31 cellular contexts compared by ENCODE assay signal in genomic region chr1:155072531-155073289, GRCh38. TPM values are rescaled to one million over a fixed set of nuclear protein-coding genes. Genes with fewer than 3 reads are reported as not detected.
A peak's percentile ranks its signal among the peaks of the same experiment; 100 is the strongest.
DNase-seq lines count a peak whose midpoint lies in the region; ATAC-seq, FAIRE-seq and TF ChIP-seq lines count a peak whose summit lies in the region.
"Had no signal": no experiment of that assay in that cellular context is flagged by ENCODE, and none has a peak within 500 bp of the region (broad histone marks: within the 10 kb centered on the region; RNA-seq: fewer than 3 reads in every experiment).

No MANE protein-coding gene starts in this region.

- H3K9ac ChIP-seq in HepG2 (ENCODE audit: insufficient read depth, low read depth, low read length): no peak overlapping the region
- no peak overlapping the region for H3K9ac ChIP-seq in trophoblast cell (ENCODE audit: low read length)

- no peak overlapping the region for H2BK12ac ChIP-seq in trophoblast cell (ENCODE audit: low read length)

- no peak overlapping the region for H2AK5ac ChIP-seq in trophoblast cell (ENCODE audit: low read length)

- TF ChIP-seq POLR2A in heart left ventricle (IDR thresholded peaks at IDR 0.05): no peak
- TF ChIP-seq POLR2A in HepG2 (IDR thresholded peaks at IDR 0.05; ENCODE audit: insufficient read depth in 1 of 2, low read depth in 2 of 2, low read length in 2 of 2): no peak
- TF ChIP-seq POLR2A in spleen (IDR thresholded peaks at IDR 0.05): no peak

- CTCF ChIA-PET in RWPE1 (lab: Yijun Ruan, JAX): interaction anchor here (0.9 to 1.2 kb wide), 4 partner anchors 12 to 27 kb away, joined by 3 to 4 read pairs (median 3); no protein-coding TSS in a partner anchor
- CTCF ChIA-PET in HepG2 (lab: Yijun Ruan, JAX; ENCODE audit: low intra/inter-chr PET ratio, low total read pairs): no interaction called here

- H2AFZ ChIP-seq in HepG2 (ENCODE audit: low read length) (no peak overlapping the region), trophoblast cell (ENCODE audit: insufficient read depth, low read length, poor library complexity) (no peak overlapping the region)

- no peaks in the 10 kb centered on the region for H3K27me3 ChIP-seq in heart left ventricle
- H3K27me3 ChIP-seq in HepG2 (ENCODE audit: control insufficient read depth in 1 of 2, insufficient read depth in 2 of 2, low read length in 2 of 2): peaks cover 5 to 57% of the 10 kb centered on the region in 2 experiments
- no peaks in the 10 kb centered on the region for H3K27me3 ChIP-seq in spleen (replicated peaks in 1 of 7)
- H3K27me3 ChIP-seq in trophoblast cell (ENCODE audit: insufficient read depth, low read length): peaks cover 21% of the 10 kb centered on the region
- H3K27me3 ChIP-seq: pancreas had no signal

- no peak overlapping the region for H4K91ac ChIP-seq in trophoblast cell (ENCODE audit: low read depth, low read length)

- H3K4me3 ChIP-seq in heart left ventricle (no peak overlapping the region), HepG2 (replicated peaks in 1 of 3; ENCODE audit: insufficient read depth in 1 of 3, low read depth in 2 of 3, low read length in 3 of 3) (no peak overlapping the region), spleen (no peak overlapping the region), trophoblast cell (ENCODE audit: low read depth, low read length) (no peak overlapping the region)
- H3K4me3 ChIP-seq: cardiac muscle cell, coronary artery, pancreas had no signal

- H3K14ac ChIP-seq in trophoblast cell (ENCODE audit: low read length): no peak overlapping the region

- H3K4me2 ChIP-seq in HepG2 (ENCODE audit: low read depth, low read length) (no peak overlapping the region), trophoblast cell (ENCODE audit: low read length) (no peak overlapping the region)

- H3K4me1 ChIP-seq in heart left ventricle: peaks cover 0 to 21% (median 13%) of the 10 kb centered on the region in 12 donors
- H3K4me1 ChIP-seq in HepG2 (ENCODE audit: insufficient read depth, low read length): peaks cover 21% of the 10 kb centered on the region
- H3K4me1 ChIP-seq in spleen: peaks cover 14 to 35% (median 23%) of the 10 kb centered on the region in 6 donors
- H3K4me1 ChIP-seq in trophoblast cell (ENCODE audit: control insufficient read depth in 1 of 2, insufficient read depth in 2 of 2, low read length in 2 of 2): peaks cover 4 to 10% of the 10 kb centered on the region in 2 experiments

- H4K20me1 ChIP-seq in HepG2 (ENCODE audit: insufficient read depth, low read length): no peaks in the 10 kb centered on the region

- no peak overlapping the region for H2BK5ac ChIP-seq in trophoblast cell (ENCODE audit: low read depth, low read length, poor library complexity)

- H2BK120ac ChIP-seq in trophoblast cell (ENCODE audit: insufficient read depth, low read length, poor library complexity): no peak overlapping the region

- no TSS peak for BruUV-seq in HepG2 (replicated peaks; lab: Mats Ljungman, UMichigan)

- no peak overlapping the region for H4K8ac ChIP-seq in trophoblast cell (ENCODE audit: low read depth, low read length)

- ATAC-seq in Right ventricle myocardium inferior (no peak), heart left ventricle (no peak), HepG2 (no peak), sciatic nerve (no peak)
- ATAC-seq: effector memory CD8-positive, alpha-beta T cell; pancreas; right cardiac atrium; stimulated activated memory B cell treated with anti-CD40 and anti-IgM and Interleukin-4, amounts not matched to agents 10 μg/mL and 1 μg/mL and 100 μg/mL, for 72 hours had no signal

- H3K36me3 ChIP-seq in heart left ventricle (peaks cover 0 to 6% (median 0%) of the 10 kb centered on the region in 9 donors), HepG2 (replicated peaks in 1 of 2; ENCODE audit: control insufficient read depth in 1 of 2, insufficient read depth in 2 of 2, low read length in 2 of 2) (peaks cover 3 to 4% of the 10 kb centered on the region in 2 experiments; a peak in 3 of 5 replicates), spleen (peaks cover 0 to 19% (median 5%) of the 10 kb centered on the region in 6 donors), trophoblast cell (ENCODE audit: control insufficient read depth in 1 of 2, insufficient read depth in 2 of 2, low read length in 2 of 2) (peaks cover 12% of the 10 kb centered on the region in 2 experiments)
- H3K36me3 ChIP-seq: cardiac muscle cell, pancreas had no signal

- no peak overlapping the region for H3K27ac ChIP-seq in heart left ventricle
- H3K27ac ChIP-seq in RWPE1: peak overlapping the region; percentile 85
- H3K27ac ChIP-seq in HepG2 (ENCODE audit: extremely low read length, insufficient read depth, low read length): no peak overlapping the region
- no peak overlapping the region for H3K27ac ChIP-seq in spleen
- H3K27ac ChIP-seq in trophoblast cell (ENCODE audit: low read depth, low read length): no peak overlapping the region
- H3K27ac ChIP-seq: cardiac muscle cell, coronary artery, pancreas had no signal

- intact Hi-C loops in Right ventricle myocardium inferior (cut with DNase I): no loop called here
- intact Hi-C loops in heart left ventricle (cut with DNase I): no loop called here
- intact Hi-C loops in HepG2 (cut with micrococcal nuclease; ENCODE audit: unreplicated experiment): no loop called here
- intact Hi-C loops in spleen (cut with DNase I; ENCODE audit: low total_unique reads): no loop called here
- intact Hi-C loops in sciatic nerve (cut with DNase I): no loop called here

- TF ChIP-seq CTCF in heart left ventricle (IDR thresholded peaks at IDR 0.05) (no peak), RWPE1 (conservative IDR thresholded peaks at IDR 0.05; ENCODE audit: low read depth) (no peak), HepG2 (CRISPR knock-in tag; IDR thresholded peaks at IDR 0.05) (no peak), spleen (IDR thresholded peaks at IDR 0.05 in 8 of 11, conservative IDR thresholded peaks at IDR 0.05 in 3 of 11) (no peak)

- DNase-seq in Right ventricle myocardium inferior (ENCODE audit: missing footprints) (peak; percentile 4), heart left ventricle (no peak), RWPE1 (ENCODE audit: low spot score) (no peak), HepG2 (ENCODE audit: low spot score) (no peak), spleen (peak; percentile 44), sciatic nerve (ENCODE audit: low spot score) (no peak), trophoblast cell (no peak), putamen (ENCODE audit: low spot score) (no peak)
- DNase-seq: ACHN; activated CD4-positive, alpha-beta T cell treated with anti-CD3 and anti-CD28 coated beads, Interleukin-2, amount 50 U/mL, for 1 hour; activated CD8-positive, alpha-beta memory T cell treated with anti-CD3 and anti-CD28 coated beads, Interleukin-2, amount 50 U/mL, for 4 hours; anterior cingulate cortex; C1 segment of cervical spinal cord; Caco-2; effector memory CD8-positive, alpha-beta T cell; foreskin fibroblast; GDM1; HCEC 1CT; KG1; MV-4-11; NCI-H2107; NCI-H446 treated with DMSO at 0.1 percent for 48 hours; stimulated activated CD4-positive, alpha-beta T cell treated with anti-CD3 and anti-CD28 coated beads, Interleukin-4, amount 100 ng/mL, for 4 hours; T-helper 9 cell had no signal

- H3K79me2 ChIP-seq in HepG2 (ENCODE audit: insufficient read depth, low read length) (no peaks in the 10 kb centered on the region), trophoblast cell (ENCODE audit: control insufficient read depth, insufficient read depth, low read length, poor library complexity) (no peaks in the 10 kb centered on the region)

- TF ChIP-seq RAD21 in HepG2 (CRISPR knock-in tag; IDR thresholded peaks at IDR 0.05): no peak

- H3K4ac ChIP-seq in trophoblast cell (ENCODE audit: low read depth, low read length): no peak overlapping the region

- POLR2A ChIA-PET in RWPE1 (lab: Yijun Ruan, JAX; ENCODE audit: low non-redundant PET) (no interaction called here), HepG2 (lab: Yijun Ruan, JAX) (no interaction called here)

- TF ChIP-seq EP300 in HepG2 (IDR thresholded peaks at IDR 0.05; ENCODE audit: low read depth in 2 of 2, low read length in 2 of 2): no peak
- TF ChIP-seq EP300 in HepG2 (CRISPR knock-in tag; IDR thresholded peaks at IDR 0.05; ENCODE audit: borderline replicate concordance): no peak

- no peaks in the 10 kb centered on the region for H3K9me3 ChIP-seq in heart left ventricle
- H3K9me3 ChIP-seq in HepG2 (ENCODE audit: low read length): no peaks in the 10 kb centered on the region
- no peaks in the 10 kb centered on the region for H3K9me3 ChIP-seq in spleen
- H3K9me3 ChIP-seq in trophoblast cell (ENCODE audit: insufficient read depth, low read depth, low read length): peaks cover 5% of the 10 kb centered on the region
- H3K9me3 ChIP-seq: Caco-2, pancreas had no signal

- no peak overlapping the region for H4K12ac ChIP-seq in trophoblast cell (ENCODE audit: low read depth, low read length)

- H3K23ac ChIP-seq in trophoblast cell (ENCODE audit: low read length): no peak overlapping the region

- H3K79me1 ChIP-seq in trophoblast cell (ENCODE audit: low read length): no peaks in the 10 kb centered on the region

- in situ Hi-C loops in HepG2 (cut with HindIII; ENCODE audit: extremely low pct_ligation_motif_present, low pct_unique_long_range_greater_than_20kb): no loop called here

- no peak for FAIRE-seq in HepG2 (lab: Jason Lieb, UNC)
- FAIRE-seq: pancreas had no signal

- H3K18ac ChIP-seq in trophoblast cell (ENCODE audit: low read length): no peak overlapping the region

- WGBS in heart left ventricle, 4 donors: 64 to 76% (median 69%) methylated on average over 7 of the region's 7 CpGs
- WGBS in HepG2 (ENCODE audit: low lambda C conversion rate): 32% methylated on average over 7 of the region's 7 CpGs
- WGBS in spleen, 5 donors: 59 to 75% (median 70%) methylated on average over 7 of the region's 7 CpGs
- no CpG with 5 or more reads among the region's 7 CpGs for WGBS in trophoblast cell (ENCODE audit: extremely low coverage, insufficient coverage, insufficient read length)

RNA-seq across cellular contexts. Expression of gene EFNA3, which starts 5.9 kb away (rescaled TPM):
- total RNA-seq in Right ventricle myocardium inferior (1.1 TPM), heart left ventricle (1 to 10 TPM in 2 of 9 donors, under 1 TPM in 7; 0.20 to 2.4 (median 0.61) TPM), HepG2 (2016; rRNA removed; fragmentation: Illumina TruSeq; extraction: Trizol) (1.0 and 1.6 TPM in 2 replicates), spleen (1 to 10 TPM in 6 of 7 donors, not detected in 1; 1.6 to 4.3 (median 2.4) TPM), sciatic nerve (2.4 TPM)
- polyA plus RNA-seq in heart left ventricle (1 to 10 TPM in 1 of 2 donors, under 1 TPM in 1; 0.61 to 1.9 TPM), HepG2 (2011; rRNA removed) (5.7 and 6.8 TPM in 2 replicates), spleen (1 to 10 TPM; 1.4 to 2.0 (median 1.7) TPM)
- total RNA-seq in HepG2 (2016; cell fraction: cytosol; rRNA removed; fragmentation: Illumina TruSeq; extraction: Trizol; ENCODE audit: low read depth): 0.62 and 0.71 TPM in 2 replicates
- total RNA-seq in HepG2 (2016; cell fraction: insoluble cytoplasmic fraction; rRNA removed; fragmentation: Illumina TruSeq; extraction: Trizol): 1.1 and 1.4 TPM in 2 replicates
- 1.1 TPM in 2 replicates for total RNA-seq in HepG2 (2016; cell fraction: membrane; rRNA removed; fragmentation: Illumina TruSeq; extraction: Trizol)
- 0.22 and 0.34 TPM in 2 replicates for total RNA-seq in HepG2 (2016; cell fraction: nucleus; rRNA removed; fragmentation: Illumina TruSeq; extraction: Trizol)
- 3.6 and 6.1 TPM in 2 replicates for polyA plus RNA-seq in HepG2 (2011; cell fraction: cytosol; rRNA removed)
- polyA plus RNA-seq in HepG2 (2011; cell fraction: nucleus; rRNA removed): 6.0 and 6.7 TPM in 2 replicates
- polyA plus RNA-seq in HepG2 (2012): 4.7 and 5.0 TPM in 2 replicates
- 0.71 and 0.87 TPM in 2 replicates for polyA plus RNA-seq in HepG2 (2016; cell fraction: cytosol; fragmentation: Illumina TruSeq; extraction: Trizol; ENCODE audit: low read depth)
- polyA plus RNA-seq in HepG2 (2016; cell fraction: insoluble cytoplasmic fraction; fragmentation: Illumina TruSeq; extraction: Trizol; ENCODE audit: low read depth): 1.6 and 1.7 TPM in 2 replicates
- polyA plus RNA-seq in HepG2 (2016; cell fraction: membrane; fragmentation: Illumina TruSeq; extraction: Trizol; ENCODE audit: low read depth): 0.94 and 1.0 TPM in 2 replicates
- polyA plus RNA-seq in HepG2 (2016; cell fraction: nucleus; fragmentation: Illumina TruSeq; extraction: Trizol; ENCODE audit: insufficient read depth, low read depth): 1.4 and 2.1 TPM in 2 replicates
- polyA minus RNA-seq in HepG2 (2011; rRNA and poly(A)+ RNA removed; ENCODE audit: low replicate concordance): 8.7 and 10.6 TPM in 2 replicates
- 1.8 and 2.5 TPM in 2 replicates for polyA minus RNA-seq in HepG2 (2011; cell fraction: cytosol; rRNA and poly(A)+ RNA removed)
- polyA minus RNA-seq in HepG2 (2011; cell fraction: nucleus; rRNA and poly(A)+ RNA removed): 1.2 TPM in 1 of 2 replicates, not detected in the other
- polyA plus RNA-seq in trophoblast cell (2013): 2.5 and 2.7 TPM in 2 replicates

RNA-seq across cellular contexts. Expression of gene EFNA4, which starts 9.2 kb away (rescaled TPM):
- total RNA-seq in Right ventricle myocardium inferior: 2.1 TPM
- 1 to 10 TPM; 1.1 to 3.3 (median 2.2) TPM for total RNA-seq in heart left ventricle
- 1 to 10 TPM; 2.0 to 4.8 TPM for polyA plus RNA-seq in heart left ventricle
- total RNA-seq in HepG2 (2016; rRNA removed; fragmentation: Illumina TruSeq; extraction: Trizol): 9.3 and 17.2 TPM in 2 replicates
- 7.3 and 8.5 TPM in 2 replicates for total RNA-seq in HepG2 (2016; cell fraction: cytosol; rRNA removed; fragmentation: Illumina TruSeq; extraction: Trizol; ENCODE audit: low read depth)
- total RNA-seq in HepG2 (2016; cell fraction: insoluble cytoplasmic fraction; rRNA removed; fragmentation: Illumina TruSeq; extraction: Trizol): 11.0 and 17.1 TPM in 2 replicates
- total RNA-seq in HepG2 (2016; cell fraction: membrane; rRNA removed; fragmentation: Illumina TruSeq; extraction: Trizol): 8.8 and 11.0 TPM in 2 replicates
- total RNA-seq in HepG2 (2016; cell fraction: nucleus; rRNA removed; fragmentation: Illumina TruSeq; extraction: Trizol): 11.6 and 14.7 TPM in 2 replicates
- 12.0 and 13.9 TPM in 2 replicates for polyA plus RNA-seq in HepG2 (2011; rRNA removed)
- 10.6 and 13.8 TPM in 2 replicates for polyA plus RNA-seq in HepG2 (2011; cell fraction: cytosol; rRNA removed)
- polyA plus RNA-seq in HepG2 (2011; cell fraction: nucleus; rRNA removed): 8.4 and 8.6 TPM in 2 replicates
- 6.5 and 7.0 TPM in 2 replicates for polyA plus RNA-seq in HepG2 (2012)
- 3.8 and 4.4 TPM in 2 replicates for polyA plus RNA-seq in HepG2 (2016; cell fraction: cytosol; fragmentation: Illumina TruSeq; extraction: Trizol; ENCODE audit: low read depth)
- 9.8 and 11.5 TPM in 2 replicates for polyA plus RNA-seq in HepG2 (2016; cell fraction: insoluble cytoplasmic fraction; fragmentation: Illumina TruSeq; extraction: Trizol; ENCODE audit: low read depth)
- 5.1 and 5.2 TPM in 2 replicates for polyA plus RNA-seq in HepG2 (2016; cell fraction: membrane; fragmentation: Illumina TruSeq; extraction: Trizol; ENCODE audit: low read depth)
- 25.7 and 27.9 TPM in 2 replicates for polyA plus RNA-seq in HepG2 (2016; cell fraction: nucleus; fragmentation: Illumina TruSeq; extraction: Trizol; ENCODE audit: insufficient read depth, low read depth)
- 11.1 and 12.4 TPM in 2 replicates for polyA minus RNA-seq in HepG2 (2011; rRNA and poly(A)+ RNA removed; ENCODE audit: low replicate concordance)
- 4.8 and 5.1 TPM in 2 replicates for polyA minus RNA-seq in HepG2 (2011; cell fraction: cytosol; rRNA and poly(A)+ RNA removed)
- 2.4 and 3.6 TPM in 2 replicates for polyA minus RNA-seq in HepG2 (2011; cell fraction: nucleus; rRNA and poly(A)+ RNA removed)
- 1 to 10 TPM; 4.6 to 7.7 (median 6.0) TPM for total RNA-seq in spleen
- 1 to 10 TPM; 7.3 to 9.5 (median 8.7) TPM for polyA plus RNA-seq in spleen
- total RNA-seq in sciatic nerve: 3.1 TPM
- polyA plus RNA-seq in trophoblast cell (2013): 16.4 and 16.6 TPM in 2 replicates

RNA-seq across cellular contexts. Expression of gene ADAM15, which starts 21.6 kb away (rescaled TPM):
- 101 TPM for total RNA-seq in Right ventricle myocardium inferior
- total RNA-seq in heart left ventricle: 100 to 1,000 TPM in 3 of 9 donors, 10 to 100 TPM in 6; 55.8 to 199 (median 67.5) TPM
- polyA plus RNA-seq in heart left ventricle: 100 to 1,000 TPM; 112 to 113 TPM
- total RNA-seq in HepG2 (2016; rRNA removed; fragmentation: Illumina TruSeq; extraction: Trizol): 12.3 and 25.6 TPM in 2 replicates
- total RNA-seq in HepG2 (2016; cell fraction: cytosol; rRNA removed; fragmentation: Illumina TruSeq; extraction: Trizol; ENCODE audit: low read depth): 9.4 and 10.0 TPM in 2 replicates
- total RNA-seq in HepG2 (2016; cell fraction: insoluble cytoplasmic fraction; rRNA removed; fragmentation: Illumina TruSeq; extraction: Trizol): 11.8 and 25.5 TPM in 2 replicates
- total RNA-seq in HepG2 (2016; cell fraction: membrane; rRNA removed; fragmentation: Illumina TruSeq; extraction: Trizol): 12.6 and 15.4 TPM in 2 replicates
- total RNA-seq in HepG2 (2016; cell fraction: nucleus; rRNA removed; fragmentation: Illumina TruSeq; extraction: Trizol): 22.9 and 27.4 TPM in 2 replicates
- polyA plus RNA-seq in HepG2 (2011; rRNA removed): 17.9 and 24.0 TPM in 2 replicates
- polyA plus RNA-seq in HepG2 (2011; cell fraction: cytosol; rRNA removed): 12.5 and 21.6 TPM in 2 replicates
- polyA plus RNA-seq in HepG2 (2011; cell fraction: nucleus; rRNA removed): 100 and 115 TPM in 2 replicates
- 14.8 and 20.2 TPM in 2 replicates for polyA plus RNA-seq in HepG2 (2012)
- polyA plus RNA-seq in HepG2 (2016; cell fraction: cytosol; fragmentation: Illumina TruSeq; extraction: Trizol; ENCODE audit: low read depth): 8.0 and 8.2 TPM in 2 replicates
- polyA plus RNA-seq in HepG2 (2016; cell fraction: insoluble cytoplasmic fraction; fragmentation: Illumina TruSeq; extraction: Trizol; ENCODE audit: low read depth): 10.2 and 14.0 TPM in 2 replicates
- 11.2 and 16.1 TPM in 2 replicates for polyA plus RNA-seq in HepG2 (2016; cell fraction: membrane; fragmentation: Illumina TruSeq; extraction: Trizol; ENCODE audit: low read depth)
- 65.2 and 66.0 TPM in 2 replicates for polyA plus RNA-seq in HepG2 (2016; cell fraction: nucleus; fragmentation: Illumina TruSeq; extraction: Trizol; ENCODE audit: insufficient read depth, low read depth)
- 69.0 and 416 TPM in 2 replicates for polyA minus RNA-seq in HepG2 (2011; rRNA and poly(A)+ RNA removed; ENCODE audit: low replicate concordance)
- 13.6 and 23.7 TPM in 2 replicates for polyA minus RNA-seq in HepG2 (2011; cell fraction: cytosol; rRNA and poly(A)+ RNA removed)
- 19.4 and 22.5 TPM in 2 replicates for polyA minus RNA-seq in HepG2 (2011; cell fraction: nucleus; rRNA and poly(A)+ RNA removed)
- 100 to 1,000 TPM in 2 of 7 donors, 10 to 100 TPM in 5; 70.8 to 205 (median 84.6) TPM for total RNA-seq in spleen
- 100 to 1,000 TPM in 2 of 3 donors, 10 to 100 TPM in 1; 76.4 to 313 (median 286) TPM for polyA plus RNA-seq in spleen
- 147 TPM for total RNA-seq in sciatic nerve
- polyA plus RNA-seq in trophoblast cell (2013): 16.6 and 17.0 TPM in 2 replicates

RNA-seq across cellular contexts. Expression of gene DCST1, which starts 39.1 kb away (rescaled TPM):
- total RNA-seq in Right ventricle myocardium inferior (not detected), heart left ventricle (not detected), HepG2 (2016; rRNA removed; fragmentation: Illumina TruSeq; extraction: Trizol) (not detected in 2 replicates), spleen (not detected), sciatic nerve (0.31 TPM)
- polyA plus RNA-seq in heart left ventricle (not detected), HepG2 (2011; rRNA removed) (0.04 TPM in 1 of 2 replicates, not detected in the other), spleen (not detected)
- total RNA-seq in HepG2 (2016; cell fraction: cytosol; rRNA removed; fragmentation: Illumina TruSeq; extraction: Trizol; ENCODE audit: low read depth): not detected in 2 replicates
- not detected in 2 replicates for total RNA-seq in HepG2 (2016; cell fraction: insoluble cytoplasmic fraction; rRNA removed; fragmentation: Illumina TruSeq; extraction: Trizol)
- not detected in 2 replicates for total RNA-seq in HepG2 (2016; cell fraction: membrane; rRNA removed; fragmentation: Illumina TruSeq; extraction: Trizol)
- total RNA-seq in HepG2 (2016; cell fraction: nucleus; rRNA removed; fragmentation: Illumina TruSeq; extraction: Trizol): not detected in 2 replicates
- not detected in 2 replicates for polyA plus RNA-seq in HepG2 (2011; cell fraction: cytosol; rRNA removed)
- 0.19 and 0.24 TPM in 2 replicates for polyA plus RNA-seq in HepG2 (2011; cell fraction: nucleus; rRNA removed)
- not detected in 2 replicates for polyA plus RNA-seq in HepG2 (2012)
- not detected in 2 replicates for polyA plus RNA-seq in HepG2 (2016; cell fraction: cytosol; fragmentation: Illumina TruSeq; extraction: Trizol; ENCODE audit: low read depth)
- polyA plus RNA-seq in HepG2 (2016; cell fraction: insoluble cytoplasmic fraction; fragmentation: Illumina TruSeq; extraction: Trizol; ENCODE audit: low read depth): not detected in 2 replicates
- polyA plus RNA-seq in HepG2 (2016; cell fraction: membrane; fragmentation: Illumina TruSeq; extraction: Trizol; ENCODE audit: low read depth): not detected in 2 replicates
- not detected in 2 replicates for polyA plus RNA-seq in HepG2 (2016; cell fraction: nucleus; fragmentation: Illumina TruSeq; extraction: Trizol; ENCODE audit: insufficient read depth, low read depth)
- not detected in 2 replicates for polyA minus RNA-seq in HepG2 (2011; rRNA and poly(A)+ RNA removed; ENCODE audit: low replicate concordance)
- polyA minus RNA-seq in HepG2 (2011; cell fraction: cytosol; rRNA and poly(A)+ RNA removed): not detected in 2 replicates
- not detected in 2 replicates for polyA minus RNA-seq in HepG2 (2011; cell fraction: nucleus; rRNA and poly(A)+ RNA removed)
- polyA plus RNA-seq in trophoblast cell (2013): 0.22 and 0.26 TPM in 2 replicates
- total RNA-seq: activated T-helper 1 cell treated with anti-CD3 and anti-CD28 coated beads, Interleukin-12 subunit alpha, Interleukin-12 subunit beta, Interleukin-2, Interleukin-4 antibody, amounts not matched to agents 30 ng/mL and 10 ng/mL and 1 ng/mL, durations not matched to agents 14 hours and 24 hours and 36 hours; Caco-2; cardiac muscle cell; right cardiac atrium; urinary bladder had no signal
- polyA plus RNA-seq: pancreas, right cardiac atrium, urinary bladder had no signal

RNA-seq across cellular contexts. Expression of gene DCST2, which starts 39.1 kb away (rescaled TPM):
- total RNA-seq in Right ventricle myocardium inferior (0.35 TPM), heart left ventricle (under 1 TPM in 8 of 9 donors, not detected in 1; 0.14 to 0.62 (median 0.35) TPM), HepG2 (2016; rRNA removed; fragmentation: Illumina TruSeq; extraction: Trizol) (not detected in 2 replicates), spleen (1 to 10 TPM in 2 of 7 donors, under 1 TPM in 4, not detected in 1; 0.54 to 4.1 (median 0.71) TPM), sciatic nerve (5.5 TPM)
- polyA plus RNA-seq in heart left ventricle (under 1 TPM; 0.17 to 0.65 TPM), HepG2 (2011; rRNA removed) (0.74 and 0.80 TPM in 2 replicates), spleen (1 to 10 TPM; 1.0 to 2.1 (median 1.7) TPM)
- total RNA-seq in HepG2 (2016; cell fraction: cytosol; rRNA removed; fragmentation: Illumina TruSeq; extraction: Trizol; ENCODE audit: low read depth): not detected in 2 replicates
- not detected in 2 replicates for total RNA-seq in HepG2 (2016; cell fraction: insoluble cytoplasmic fraction; rRNA removed; fragmentation: Illumina TruSeq; extraction: Trizol)
- total RNA-seq in HepG2 (2016; cell fraction: membrane; rRNA removed; fragmentation: Illumina TruSeq; extraction: Trizol): not detected in 2 replicates
- not detected in 2 replicates for total RNA-seq in HepG2 (2016; cell fraction: nucleus; rRNA removed; fragmentation: Illumina TruSeq; extraction: Trizol)
- 0.17 and 0.19 TPM in 2 replicates for polyA plus RNA-seq in HepG2 (2011; cell fraction: cytosol; rRNA removed)
- 7.8 and 11.4 TPM in 2 replicates for polyA plus RNA-seq in HepG2 (2011; cell fraction: nucleus; rRNA removed)
- polyA plus RNA-seq in HepG2 (2012): 0.35 and 1.6 TPM in 2 replicates
- 0.29 TPM in 1 of 2 replicates, not detected in the other for polyA plus RNA-seq in HepG2 (2016; cell fraction: cytosol; fragmentation: Illumina TruSeq; extraction: Trizol; ENCODE audit: low read depth)
- not detected in 2 replicates for polyA plus RNA-seq in HepG2 (2016; cell fraction: insoluble cytoplasmic fraction; fragmentation: Illumina TruSeq; extraction: Trizol; ENCODE audit: low read depth)
- not detected in 2 replicates for polyA plus RNA-seq in HepG2 (2016; cell fraction: membrane; fragmentation: Illumina TruSeq; extraction: Trizol; ENCODE audit: low read depth)
- 0.29 TPM in 1 of 2 replicates, not detected in the other for polyA plus RNA-seq in HepG2 (2016; cell fraction: nucleus; fragmentation: Illumina TruSeq; extraction: Trizol; ENCODE audit: insufficient read depth, low read depth)
- 0.08 and 2.6 TPM in 2 replicates for polyA minus RNA-seq in HepG2 (2011; rRNA and poly(A)+ RNA removed; ENCODE audit: low replicate concordance)
- not detected in 2 replicates for polyA minus RNA-seq in HepG2 (2011; cell fraction: cytosol; rRNA and poly(A)+ RNA removed)
- polyA minus RNA-seq in HepG2 (2011; cell fraction: nucleus; rRNA and poly(A)+ RNA removed): 0.37 TPM in 1 of 2 replicates, not detected in the other
- polyA plus RNA-seq in trophoblast cell (2013): 0.55 and 0.56 TPM in 2 replicates

Comparison
In these comparisons a context has a peak if more than half of its experiments do, and no peak if none do; other contexts are left out.
1. DNase-seq: peak in Right ventricle myocardium inferior (single experiment) and spleen (single experiment); none in heart left ventricle (0 of 5), RWPE1 (single experiment), HepG2 (single experiment), sciatic nerve (single experiment), trophoblast cell (0 of 2) and putamen (single experiment).